9 cellular contexts compared by ENCODE assay signal in genomic region chr6:54053893-54054391, GRCh38. TPM values are rescaled to one million over a fixed set of nuclear protein-coding genes. Genes with fewer than 3 reads are reported as not detected.
DNase-seq lines count a peak whose midpoint lies in the region; ATAC-seq, FAIRE-seq and TF ChIP-seq lines count a peak whose summit lies in the region.
"Had no signal": no experiment of that assay in that cellular context is flagged by ENCODE, and none has a peak within 500 bp of the region (broad histone marks: within the 10 kb centered on the region; RNA-seq: fewer than 3 reads in every experiment).

No MANE protein-coding gene starts in this region.

- DNase-seq in DMS 273 (lab: John Stamatoyannopoulos, UW; ENCODE audit: unreplicated experiment) = peak; percentile 46
- DNase-seq in DMS 273 treated with DMSO at 0.1 percent for 48 hours (lab: John Stamatoyannopoulos, UW) = no peak
- peak; percentile 99 for DNase-seq in bronchial epithelial cell (ENCODE audit: low read depth)
- DNase-seq in kidney tubule cell (ENCODE audit: low spot score) = peak; percentile 43
- DNase-seq in upper lobe of left lung = peak in 1 of 2 donors; percentile 67
- no peak for DNase-seq in cerebellar nuclear complex (lab: John Stamatoyannopoulos, UW)

- TF ChIP-seq EP300 in upper lobe of left lung (IDR thresholded peaks at IDR 0.05) = peak in 3 of 4 donors; percentile 19 to 79 (median 56)

- ATAC-seq in upper lobe of left lung (ENCODE audit: low FRiP score in 2 of 2) (peak; percentile 88 to 93), HG03175 (IDR thresholded peaks at IDR 0.05; ENCODE audit: unreplicated experiment) (no peak), GM21526 (IDR thresholded peaks at IDR 0.05; ENCODE audit: low FRiP score, unreplicated experiment) (no peak)

- peak overlapping the region in 2 of 4 donors; percentile 14 to 38 for H3K27ac ChIP-seq in upper lobe of left lung
- H3K27ac ChIP-seq: 22Rv1 had no signal

- no peaks in the 10 kb centered on the region for H3K27me3 ChIP-seq in bronchial epithelial cell (ENCODE audit: control insufficient read depth, insufficient read depth, low read length)
- H3K27me3 ChIP-seq in upper lobe of left lung = no peaks in the 10 kb centered on the region

- no peaks in the 10 kb centered on the region for H3K9me3 ChIP-seq in upper lobe of left lung

- TF ChIP-seq CTCF in bronchial epithelial cell (IDR thresholded peaks at IDR 0.05; ENCODE audit: insufficient read depth, low read length, severe bottlenecking) = no peak
- no peak for TF ChIP-seq CTCF in upper lobe of left lung (IDR thresholded peaks at IDR 0.05)

- H3K36me3 ChIP-seq in bronchial epithelial cell (ENCODE audit: control insufficient read depth, insufficient read depth, low read length) (no peaks in the 10 kb centered on the region), upper lobe of left lung (no peaks in the 10 kb centered on the region)

- peak; percentile 76 for FAIRE-seq in bronchial epithelial cell (lab: Jason Lieb, UNC)

- TF ChIP-seq POLR2A in upper lobe of left lung (IDR thresholded peaks at IDR 0.05) = no peak

- 38 to 41% methylated on average over 4 of the region's 4 CpGs for WGBS in upper lobe of left lung, 2 donors

- peaks cover 0 to 7% (median 1%) of the 10 kb centered on the region in 4 donors for H3K4me1 ChIP-seq in upper lobe of left lung

- no peak overlapping the region for H3K4me3 ChIP-seq in bronchial epithelial cell (ENCODE audit: low read depth, low read length)
- peak overlapping the region in 1 of 4 donors; percentile 19 for H3K4me3 ChIP-seq in upper lobe of left lung

RNA-seq across cellular contexts. Expression of gene MLIP, which starts 57.3 kb away (rescaled TPM):
- total RNA-seq in bronchial epithelial cell (0.53 and 9.3 TPM in 2 replicates), upper lobe of left lung (1 to 10 TPM in 1 of 6 donors, under 1 TPM in 3, not detected in 2; 0.47 to 1.3 (median 0.77) TPM)

Comparison
In these comparisons a context has a peak if more than half of its experiments do, and no peak if none do; other contexts are left out.
1. DNase-seq: peak in DMS 273 (single experiment), bronchial epithelial cell (single experiment) and kidney tubule cell (single experiment); none in DMS 273 treated with DMSO at 0.1 percent for 48 hours (single experiment) and cerebellar nuclear complex (0 of 2).
2. ATAC-seq: peak in upper lobe of left lung (2 of 2); none in HG03175 (single experiment) and GM21526 (single experiment).